Comparison of ENCODE assay signal across 1 cellular context in the genomic region with DNA sequence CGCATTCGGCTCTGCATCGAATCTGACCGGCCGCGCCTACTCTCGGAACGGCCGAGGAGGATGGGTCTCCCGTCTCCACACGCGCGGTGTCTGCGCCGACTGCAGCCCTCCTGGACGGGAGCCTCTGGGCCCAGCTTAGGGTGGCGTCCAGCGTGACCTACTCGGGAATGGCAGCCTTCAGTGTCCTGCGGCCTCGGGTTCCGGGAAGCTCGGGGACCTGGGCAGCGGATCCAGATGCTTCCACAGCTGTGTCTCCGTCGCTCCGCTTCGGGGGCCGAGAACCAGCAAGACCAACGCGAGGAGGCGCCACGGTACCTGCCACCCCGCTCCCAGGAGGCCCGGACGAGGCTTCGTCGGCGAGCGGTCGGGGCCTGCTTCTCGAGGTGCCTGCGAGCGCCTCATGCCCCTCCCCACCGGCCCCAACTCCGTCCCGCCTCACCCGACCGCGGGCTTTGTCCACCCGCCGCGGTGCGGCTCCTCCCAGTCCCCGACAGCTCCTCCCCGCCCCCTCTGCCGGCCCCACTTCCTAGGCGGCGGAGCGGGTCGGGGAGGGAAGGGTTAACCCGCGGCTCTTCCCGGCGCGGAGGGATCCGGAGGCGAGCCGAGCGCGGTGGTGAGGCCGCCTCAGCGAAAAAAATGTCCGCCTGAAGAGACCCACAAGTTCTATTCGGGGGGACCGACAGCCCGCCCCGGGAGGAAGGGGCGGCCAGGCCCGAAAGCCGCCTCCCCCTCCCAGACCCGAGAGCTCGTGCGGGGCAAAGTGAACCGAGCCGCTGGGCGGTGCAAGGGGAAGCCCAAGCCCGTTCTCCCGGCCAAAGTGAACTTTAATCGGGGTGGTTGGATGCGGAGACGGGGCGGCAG.
TF ChIP-seq lines count a peak whose summit lies in the region.

A gene (plus strand): TSS at position 599 of the 861 bp plus-strand sequence. CDS start 1,270 bp downstream, outside the sequence.

TF ChIP-seq in K562, 482 proteins besides CTCF, POLR2A, EP300 and RAD21 (continued from another document and continues in another):
- TF ChIP-seq, protein P1, sequence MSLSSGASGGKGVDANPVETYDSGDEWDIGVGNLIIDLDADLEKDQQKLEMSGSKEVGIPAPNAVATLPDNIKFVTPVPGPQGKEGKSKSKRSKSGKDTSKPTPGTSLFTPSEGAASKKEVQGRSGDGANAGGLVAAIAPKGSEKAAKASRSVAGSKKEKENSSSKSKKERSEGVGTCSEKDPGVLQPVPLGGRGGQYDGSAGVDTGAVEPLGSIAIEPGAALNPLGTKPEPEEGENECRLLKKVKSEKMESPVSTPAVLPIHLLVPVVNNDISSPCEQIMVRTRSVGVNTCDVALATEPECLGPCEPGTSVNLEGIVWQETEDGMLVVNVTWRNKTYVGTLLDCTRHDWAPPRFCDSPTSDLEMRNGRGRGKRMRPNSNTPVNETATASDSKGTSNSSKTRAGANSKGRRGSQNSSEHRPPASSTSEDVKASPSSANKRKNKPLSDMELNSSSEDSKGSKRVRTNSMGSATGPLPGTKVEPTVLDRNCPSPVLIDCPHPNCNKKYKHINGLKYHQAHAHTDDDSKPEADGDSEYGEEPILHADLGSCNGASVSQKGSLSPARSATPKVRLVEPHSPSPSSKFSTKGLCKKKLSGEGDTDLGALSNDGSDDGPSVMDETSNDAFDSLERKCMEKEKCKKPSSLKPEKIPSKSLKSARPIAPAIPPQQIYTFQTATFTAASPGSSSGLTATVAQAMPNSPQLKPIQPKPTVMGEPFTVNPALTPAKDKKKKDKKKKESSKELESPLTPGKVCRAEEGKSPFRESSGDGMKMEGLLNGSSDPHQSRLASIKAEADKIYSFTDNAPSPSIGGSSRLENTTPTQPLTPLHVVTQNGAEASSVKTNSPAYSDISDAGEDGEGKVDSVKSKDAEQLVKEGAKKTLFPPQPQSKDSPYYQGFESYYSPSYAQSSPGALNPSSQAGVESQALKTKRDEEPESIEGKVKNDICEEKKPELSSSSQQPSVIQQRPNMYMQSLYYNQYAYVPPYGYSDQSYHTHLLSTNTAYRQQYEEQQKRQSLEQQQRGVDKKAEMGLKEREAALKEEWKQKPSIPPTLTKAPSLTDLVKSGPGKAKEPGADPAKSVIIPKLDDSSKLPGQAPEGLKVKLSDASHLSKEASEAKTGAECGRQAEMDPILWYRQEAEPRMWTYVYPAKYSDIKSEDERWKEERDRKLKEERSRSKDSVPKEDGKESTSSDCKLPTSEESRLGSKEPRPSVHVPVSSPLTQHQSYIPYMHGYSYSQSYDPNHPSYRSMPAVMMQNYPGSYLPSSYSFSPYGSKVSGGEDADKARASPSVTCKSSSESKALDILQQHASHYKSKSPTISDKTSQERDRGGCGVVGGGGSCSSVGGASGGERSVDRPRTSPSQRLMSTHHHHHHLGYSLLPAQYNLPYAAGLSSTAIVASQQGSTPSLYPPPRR (CRISPR knock-in tag; IDR thresholded peaks at IDR 0.05; ENCODE audit: borderline replicate concordance), result no peak
- TF ChIP-seq NFIX (CRISPR knock-in tag; IDR thresholded peaks at IDR 0.05; ENCODE audit: low read depth) (no peak), TBL1XR1 (IDR thresholded peaks at IDR 0.05; ENCODE audit: low read length in 2 of 2) (peak in 1 of 2 experiments; percentile 74), TRIM28 (IDR thresholded peaks at IDR 0.05) (no peak), MTA3 (IDR thresholded peaks at IDR 0.05; ENCODE audit: borderline replicate concordance) (peak; percentile 81), BRCA1 (IDR thresholded peaks at IDR 0.05) (no peak), BRCA1 (CRISPR knock-in tag; IDR thresholded peaks at IDR 0.05) (no peak), CCAR2 (IDR thresholded peaks at IDR 0.05; ENCODE audit: low read depth, low read length) (no peak), NUFIP1 (IDR thresholded peaks at IDR 0.05; ENCODE audit: partially characterized antibody) (no peak), MCM2 (IDR thresholded peaks at IDR 0.05; ENCODE audit: low read depth) (no peak), PHB (CRISPR knock-in tag; IDR thresholded peaks at IDR 0.05) (no peak), EGR1 (conservative IDR thresholded peaks at IDR 0.05) (peak; percentile 46), STAT5B (CRISPR knock-in tag; IDR thresholded peaks at IDR 0.05) (no peak), BCL6 (CRISPR knock-in tag; IDR thresholded peaks at IDR 0.05) (no peak), SNIP1 (IDR thresholded peaks at IDR 0.05; ENCODE audit: low read depth) (no peak), RHOXF2B (CRISPR knock-in tag; conservative IDR thresholded peaks at IDR 0.05) (no peak), HNRNPLL (IDR thresholded peaks at IDR 0.05; ENCODE audit: low read depth, low read length, poor library complexity, severe bottlenecking) (no peak), SIX5 (IDR thresholded peaks at IDR 0.05; ENCODE audit: borderline replicate concordance in 1 of 2, insufficient read depth in 1 of 2, low read depth in 1 of 2, low read length in 2 of 2) (no peak)
- TF ChIP-seq, protein P2, sequence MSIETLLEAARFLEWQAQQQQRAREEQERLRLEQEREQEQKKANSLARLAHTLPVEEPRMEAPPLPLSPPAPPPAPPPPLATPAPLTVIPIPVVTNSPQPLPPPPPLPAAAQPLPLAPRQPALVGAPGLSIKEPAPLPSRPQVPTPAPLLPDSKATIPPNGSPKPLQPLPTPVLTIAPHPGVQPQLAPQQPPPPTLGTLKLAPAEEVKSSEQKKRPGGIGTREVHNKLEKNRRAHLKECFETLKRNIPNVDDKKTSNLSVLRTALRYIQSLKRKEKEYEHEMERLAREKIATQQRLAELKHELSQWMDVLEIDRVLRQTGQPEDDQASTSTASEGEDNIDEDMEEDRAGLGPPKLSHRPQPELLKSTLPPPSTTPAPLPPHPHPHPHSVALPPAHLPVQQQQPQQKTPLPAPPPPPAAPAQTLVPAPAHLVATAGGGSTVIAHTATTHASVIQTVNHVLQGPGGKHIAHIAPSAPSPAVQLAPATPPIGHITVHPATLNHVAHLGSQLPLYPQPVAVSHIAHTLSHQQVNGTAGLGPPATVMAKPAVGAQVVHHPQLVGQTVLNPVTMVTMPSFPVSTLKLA (conservative IDR thresholded peaks at IDR 0.05), result peak; percentile 52 to 74
- TF ChIP-seq, protein P3, sequence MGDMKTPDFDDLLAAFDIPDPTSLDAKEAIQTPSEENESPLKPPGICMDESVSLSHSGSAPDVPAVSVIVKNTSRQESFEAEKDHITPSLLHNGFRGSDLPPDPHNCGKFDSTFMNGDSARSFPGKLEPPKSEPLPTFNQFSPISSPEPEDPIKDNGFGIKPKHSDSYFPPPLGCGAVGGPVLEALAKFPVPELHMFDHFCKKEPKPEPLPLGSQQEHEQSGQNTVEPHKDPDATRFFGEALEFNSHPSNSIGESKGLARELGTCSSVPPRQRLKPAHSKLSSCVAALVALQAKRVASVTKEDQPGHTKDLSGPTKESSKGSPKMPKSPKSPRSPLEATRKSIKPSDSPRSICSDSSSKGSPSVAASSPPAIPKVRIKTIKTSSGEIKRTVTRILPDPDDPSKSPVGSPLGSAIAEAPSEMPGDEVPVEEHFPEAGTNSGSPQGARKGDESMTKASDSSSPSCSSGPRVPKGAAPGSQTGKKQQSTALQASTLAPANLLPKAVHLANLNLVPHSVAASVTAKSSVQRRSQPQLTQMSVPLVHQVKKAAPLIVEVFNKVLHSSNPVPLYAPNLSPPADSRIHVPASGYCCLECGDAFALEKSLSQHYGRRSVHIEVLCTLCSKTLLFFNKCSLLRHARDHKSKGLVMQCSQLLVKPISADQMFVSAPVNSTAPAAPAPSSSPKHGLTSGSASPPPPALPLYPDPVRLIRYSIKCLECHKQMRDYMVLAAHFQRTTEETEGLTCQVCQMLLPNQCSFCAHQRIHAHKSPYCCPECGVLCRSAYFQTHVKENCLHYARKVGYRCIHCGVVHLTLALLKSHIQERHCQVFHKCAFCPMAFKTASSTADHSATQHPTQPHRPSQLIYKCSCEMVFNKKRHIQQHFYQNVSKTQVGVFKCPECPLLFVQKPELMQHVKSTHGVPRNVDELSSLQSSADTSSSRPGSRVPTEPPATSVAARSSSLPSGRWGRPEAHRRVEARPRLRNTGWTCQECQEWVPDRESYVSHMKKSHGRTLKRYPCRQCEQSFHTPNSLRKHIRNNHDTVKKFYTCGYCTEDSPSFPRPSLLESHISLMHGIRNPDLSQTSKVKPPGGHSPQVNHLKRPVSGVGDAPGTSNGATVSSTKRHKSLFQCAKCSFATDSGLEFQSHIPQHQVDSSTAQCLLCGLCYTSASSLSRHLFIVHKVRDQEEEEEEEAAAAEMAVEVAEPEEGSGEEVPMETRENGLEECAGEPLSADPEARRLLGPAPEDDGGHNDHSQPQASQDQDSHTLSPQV (IDR thresholded peaks at IDR 0.05), result peak; percentile 65
- TF ChIP-seq, protein P4, sequence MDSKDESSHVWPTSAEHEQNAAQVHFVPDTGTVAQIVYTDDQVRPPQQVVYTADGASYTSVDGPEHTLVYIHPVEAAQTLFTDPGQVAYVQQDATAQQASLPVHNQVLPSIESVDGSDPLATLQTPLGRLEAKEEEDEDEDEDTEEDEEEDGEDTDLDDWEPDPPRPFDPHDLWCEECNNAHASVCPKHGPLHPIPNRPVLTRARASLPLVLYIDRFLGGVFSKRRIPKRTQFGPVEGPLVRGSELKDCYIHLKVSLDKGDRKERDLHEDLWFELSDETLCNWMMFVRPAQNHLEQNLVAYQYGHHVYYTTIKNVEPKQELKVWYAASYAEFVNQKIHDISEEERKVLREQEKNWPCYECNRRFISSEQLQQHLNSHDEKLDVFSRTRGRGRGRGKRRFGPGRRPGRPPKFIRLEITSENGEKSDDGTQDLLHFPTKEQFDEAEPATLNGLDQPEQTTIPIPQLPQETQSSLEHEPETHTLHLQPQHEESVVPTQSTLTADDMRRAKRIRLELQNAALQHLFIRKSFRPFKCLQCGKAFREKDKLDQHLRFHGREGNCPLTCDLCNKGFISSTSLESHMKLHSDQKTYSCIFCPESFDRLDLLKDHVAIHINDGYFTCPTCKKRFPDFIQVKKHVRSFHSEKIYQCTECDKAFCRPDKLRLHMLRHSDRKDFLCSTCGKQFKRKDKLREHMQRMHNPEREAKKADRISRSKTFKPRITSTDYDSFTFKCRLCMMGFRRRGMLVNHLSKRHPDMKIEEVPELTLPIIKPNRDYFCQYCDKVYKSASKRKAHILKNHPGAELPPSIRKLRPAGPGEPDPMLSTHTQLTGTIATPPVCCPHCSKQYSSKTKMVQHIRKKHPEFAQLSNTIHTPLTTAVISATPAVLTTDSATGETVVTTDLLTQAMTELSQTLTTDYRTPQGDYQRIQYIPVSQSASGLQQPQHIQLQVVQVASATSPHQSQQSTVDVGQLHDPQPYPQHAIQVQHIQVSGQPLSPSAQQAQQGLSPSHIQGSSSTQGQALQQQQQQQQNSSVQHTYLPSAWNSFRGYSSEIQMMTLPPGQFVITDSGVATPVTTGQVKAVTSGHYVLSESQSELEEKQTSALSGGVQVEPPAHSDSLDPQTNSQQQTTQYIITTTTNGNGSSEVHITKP (IDR thresholded peaks at IDR 0.05; ENCODE audit: partially characterized antibody), result peak; percentile 4
- TF ChIP-seq, protein P5, sequence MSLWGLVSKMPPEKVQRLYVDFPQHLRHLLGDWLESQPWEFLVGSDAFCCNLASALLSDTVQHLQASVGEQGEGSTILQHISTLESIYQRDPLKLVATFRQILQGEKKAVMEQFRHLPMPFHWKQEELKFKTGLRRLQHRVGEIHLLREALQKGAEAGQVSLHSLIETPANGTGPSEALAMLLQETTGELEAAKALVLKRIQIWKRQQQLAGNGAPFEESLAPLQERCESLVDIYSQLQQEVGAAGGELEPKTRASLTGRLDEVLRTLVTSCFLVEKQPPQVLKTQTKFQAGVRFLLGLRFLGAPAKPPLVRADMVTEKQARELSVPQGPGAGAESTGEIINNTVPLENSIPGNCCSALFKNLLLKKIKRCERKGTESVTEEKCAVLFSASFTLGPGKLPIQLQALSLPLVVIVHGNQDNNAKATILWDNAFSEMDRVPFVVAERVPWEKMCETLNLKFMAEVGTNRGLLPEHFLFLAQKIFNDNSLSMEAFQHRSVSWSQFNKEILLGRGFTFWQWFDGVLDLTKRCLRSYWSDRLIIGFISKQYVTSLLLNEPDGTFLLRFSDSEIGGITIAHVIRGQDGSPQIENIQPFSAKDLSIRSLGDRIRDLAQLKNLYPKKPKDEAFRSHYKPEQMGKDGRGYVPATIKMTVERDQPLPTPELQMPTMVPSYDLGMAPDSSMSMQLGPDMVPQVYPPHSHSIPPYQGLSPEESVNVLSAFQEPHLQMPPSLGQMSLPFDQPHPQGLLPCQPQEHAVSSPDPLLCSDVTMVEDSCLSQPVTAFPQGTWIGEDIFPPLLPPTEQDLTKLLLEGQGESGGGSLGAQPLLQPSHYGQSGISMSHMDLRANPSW (CRISPR knock-in tag; IDR thresholded peaks at IDR 0.05), result no peak; the same call in 1 of the 2 replicates
- TF ChIP-seq, protein P6, sequence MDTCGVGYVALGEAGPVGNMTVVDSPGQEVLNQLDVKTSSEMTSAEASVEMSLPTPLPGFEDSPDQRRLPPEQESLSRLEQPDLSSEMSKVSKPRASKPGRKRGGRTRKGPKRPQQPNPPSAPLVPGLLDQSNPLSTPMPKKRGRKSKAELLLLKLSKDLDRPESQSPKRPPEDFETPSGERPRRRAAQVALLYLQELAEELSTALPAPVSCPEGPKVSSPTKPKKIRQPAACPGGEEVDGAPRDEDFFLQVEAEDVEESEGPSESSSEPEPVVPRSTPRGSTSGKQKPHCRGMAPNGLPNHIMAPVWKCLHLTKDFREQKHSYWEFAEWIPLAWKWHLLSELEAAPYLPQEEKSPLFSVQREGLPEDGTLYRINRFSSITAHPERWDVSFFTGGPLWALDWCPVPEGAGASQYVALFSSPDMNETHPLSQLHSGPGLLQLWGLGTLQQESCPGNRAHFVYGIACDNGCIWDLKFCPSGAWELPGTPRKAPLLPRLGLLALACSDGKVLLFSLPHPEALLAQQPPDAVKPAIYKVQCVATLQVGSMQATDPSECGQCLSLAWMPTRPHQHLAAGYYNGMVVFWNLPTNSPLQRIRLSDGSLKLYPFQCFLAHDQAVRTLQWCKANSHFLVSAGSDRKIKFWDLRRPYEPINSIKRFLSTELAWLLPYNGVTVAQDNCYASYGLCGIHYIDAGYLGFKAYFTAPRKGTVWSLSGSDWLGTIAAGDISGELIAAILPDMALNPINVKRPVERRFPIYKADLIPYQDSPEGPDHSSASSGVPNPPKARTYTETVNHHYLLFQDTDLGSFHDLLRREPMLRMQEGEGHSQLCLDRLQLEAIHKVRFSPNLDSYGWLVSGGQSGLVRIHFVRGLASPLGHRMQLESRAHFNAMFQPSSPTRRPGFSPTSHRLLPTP (IDR thresholded peaks at IDR 0.05; ENCODE audit: borderline replicate concordance, extremely low read depth, insufficient read length), result no peak
- TF ChIP-seq, protein P7, sequence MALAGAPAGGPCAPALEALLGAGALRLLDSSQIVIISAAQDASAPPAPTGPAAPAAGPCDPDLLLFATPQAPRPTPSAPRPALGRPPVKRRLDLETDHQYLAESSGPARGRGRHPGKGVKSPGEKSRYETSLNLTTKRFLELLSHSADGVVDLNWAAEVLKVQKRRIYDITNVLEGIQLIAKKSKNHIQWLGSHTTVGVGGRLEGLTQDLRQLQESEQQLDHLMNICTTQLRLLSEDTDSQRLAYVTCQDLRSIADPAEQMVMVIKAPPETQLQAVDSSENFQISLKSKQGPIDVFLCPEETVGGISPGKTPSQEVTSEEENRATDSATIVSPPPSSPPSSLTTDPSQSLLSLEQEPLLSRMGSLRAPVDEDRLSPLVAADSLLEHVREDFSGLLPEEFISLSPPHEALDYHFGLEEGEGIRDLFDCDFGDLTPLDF (CRISPR knock-in tag; IDR thresholded peaks at IDR 0.05), result peak; percentile 69; the same call in 1 of the 2 replicates
- TF ChIP-seq, protein P8, sequence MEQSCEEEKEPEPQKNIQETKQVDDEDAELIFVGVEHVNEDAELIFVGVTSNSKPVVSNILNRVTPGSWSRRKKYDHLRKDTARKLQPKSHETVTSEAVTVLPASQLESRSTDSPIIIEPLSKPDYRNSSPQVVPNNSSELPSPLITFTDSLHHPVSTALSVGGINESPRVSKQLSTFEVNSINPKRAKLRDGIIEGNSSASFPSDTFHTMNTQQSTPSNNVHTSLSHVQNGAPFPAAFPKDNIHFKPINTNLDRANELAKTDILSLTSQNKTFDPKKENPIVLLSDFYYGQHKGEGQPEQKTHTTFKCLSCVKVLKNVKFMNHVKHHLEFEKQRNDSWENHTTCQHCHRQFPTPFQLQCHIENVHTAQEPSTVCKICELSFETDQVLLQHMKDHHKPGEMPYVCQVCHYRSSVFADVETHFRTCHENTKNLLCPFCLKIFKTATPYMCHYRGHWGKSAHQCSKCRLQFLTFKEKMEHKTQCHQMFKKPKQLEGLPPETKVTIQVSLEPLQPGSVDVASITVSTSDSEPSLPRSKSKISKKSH (CRISPR knock-in tag; IDR thresholded peaks at IDR 0.05), result no peak
